29 cellular contexts compared by ENCODE assay signal in the genomic region with DNA sequence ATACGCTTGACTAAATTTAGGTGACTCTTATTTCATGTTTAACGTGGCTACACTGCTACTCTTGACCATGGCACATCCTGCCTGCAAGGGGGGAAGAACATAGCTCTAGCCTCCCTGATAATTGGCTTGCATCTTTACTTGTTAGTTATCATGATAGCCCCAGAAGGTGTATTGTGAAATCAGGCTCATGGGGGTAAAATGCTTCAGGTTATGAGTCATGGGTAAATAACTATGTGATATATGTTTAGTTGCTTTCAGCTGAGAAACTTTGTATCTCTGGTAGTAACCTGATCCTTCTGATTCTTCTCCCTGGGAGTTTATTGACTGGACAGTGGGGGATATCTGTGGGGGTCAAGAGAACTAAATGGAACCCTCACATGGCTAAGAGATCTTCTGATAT.
A peak's percentile ranks its signal among the peaks of the same experiment; 100 is the strongest.
DNase-seq lines count a peak whose midpoint lies in the region; ATAC-seq, FAIRE-seq and TF ChIP-seq lines count a peak whose summit lies in the region.
"Had no signal": no experiment of that assay in that cellular context is flagged by ENCODE, and none has a peak within 500 bp of the region (broad histone marks: within the 10 kb centered on the region; RNA-seq: fewer than 3 reads in every experiment).

No MANE protein-coding gene starts in this region.

- H3K9me3 Mint-ChIP-seq in activated CD4-positive, alpha-beta memory T cell treated with anti-CD3 and anti-CD28 coated beads for 36 hours, result peaks cover 8% of the 10 kb centered on the region
- peaks cover 9% of the 10 kb centered on the region for H3K9me3 Mint-ChIP-seq in activated naive CD4-positive, alpha-beta T cell treated with anti-CD3 and anti-CD28 coated beads, Interleukin-2, amount 10 ng/mL, durations not matched to agents 7 days and 5 days

- TF ChIP-seq CTCF in HEK293 (tag by site-specific recombination; IDR thresholded peaks at IDR 0.05) (no peak), bronchial epithelial cell (IDR thresholded peaks at IDR 0.05; ENCODE audit: insufficient read depth, low read length, severe bottlenecking) (no peak)

- H3K4me1 ChIP-seq in HEK293 (ENCODE audit: control insufficient read depth, insufficient read depth, low read length), result no peaks in the 10 kb centered on the region
- H3K4me1 ChIP-seq: BLaER1 treated with 17β-estradiol and CSF1 and Interleukin-3, amounts not matched to agents 10 nM and 100 nM; right atrium auricular region; SJSA1; upper lobe of left lung had no signal

- H3K27me3 Mint-ChIP-seq in activated CD4-positive, alpha-beta memory T cell treated with anti-CD3 and anti-CD28 coated beads for 36 hours, result no peaks in the 10 kb centered on the region
- no peaks in the 10 kb centered on the region for H3K27me3 Mint-ChIP-seq in activated naive CD4-positive, alpha-beta T cell treated with anti-CD3 and anti-CD28 coated beads, Interleukin-2, amount 10 ng/mL, durations not matched to agents 7 days and 5 days
- H3K27me3 Mint-ChIP-seq: dendritic cell treated with granulocyte-macrophage colony-stimulating factor and Interleukin-4, amounts not matched to agents 40 ng/mL and 50 ng/mL, for 4 days; natural killer cell treated with Interleukin-12 subunit alpha and Interleukin-12 subunit beta and Interleukin-15 and Interleukin-18, amount 100 ng/mL, for 72 hours; T-cell had no signal

- H3K4me3 Mint-ChIP-seq in activated CD4-positive, alpha-beta memory T cell treated with anti-CD3 and anti-CD28 coated beads for 36 hours, result no peak overlapping the region
- no peak overlapping the region for H3K4me3 Mint-ChIP-seq in activated naive CD4-positive, alpha-beta T cell treated with anti-CD3 and anti-CD28 coated beads, Interleukin-2, amount 10 ng/mL, durations not matched to agents 7 days and 5 days
- H3K4me3 Mint-ChIP-seq: dendritic cell treated with granulocyte-macrophage colony-stimulating factor and Interleukin-4, amounts not matched to agents 40 ng/mL and 50 ng/mL, for 4 days; natural killer cell treated with Interleukin-12 subunit alpha and Interleukin-12 subunit beta and Interleukin-15 and Interleukin-18, amount 100 ng/mL, for 72 hours; T-cell had no signal

- no peak overlapping the region for H3K27ac Mint-ChIP-seq in activated CD4-positive, alpha-beta memory T cell treated with anti-CD3 and anti-CD28 coated beads for 36 hours
- no peak overlapping the region for H3K27ac Mint-ChIP-seq in activated naive CD4-positive, alpha-beta T cell treated with anti-CD3 and anti-CD28 coated beads, Interleukin-2, amount 10 ng/mL, durations not matched to agents 7 days and 5 days
- H3K27ac Mint-ChIP-seq: dendritic cell treated with granulocyte-macrophage colony-stimulating factor and Interleukin-4, amounts not matched to agents 40 ng/mL and 50 ng/mL, for 4 days; natural killer cell treated with Interleukin-12 subunit alpha and Interleukin-12 subunit beta and Interleukin-15 and Interleukin-18, amount 100 ng/mL, for 72 hours; T-cell had no signal

- H3K36me3 ChIP-seq in HEK293 (ENCODE audit: control insufficient read depth in 2 of 2, insufficient read depth in 1 of 2, low read length in 2 of 2) (no peaks in the 10 kb centered on the region), bronchial epithelial cell (ENCODE audit: control insufficient read depth, insufficient read depth, low read length) (no peaks in the 10 kb centered on the region)
- H3K36me3 ChIP-seq: BLaER1 treated with 17β-estradiol and CSF1 and Interleukin-3, amounts not matched to agents 10 nM and 100 nM; right atrium auricular region; SJSA1; upper lobe of left lung had no signal

- H3K36me3 Mint-ChIP-seq in activated CD4-positive, alpha-beta memory T cell treated with anti-CD3 and anti-CD28 coated beads for 36 hours, result no peaks in the 10 kb centered on the region
- no peaks in the 10 kb centered on the region for H3K36me3 Mint-ChIP-seq in activated naive CD4-positive, alpha-beta T cell treated with anti-CD3 and anti-CD28 coated beads, Interleukin-2, amount 10 ng/mL, durations not matched to agents 7 days and 5 days
- H3K36me3 Mint-ChIP-seq: natural killer cell treated with Interleukin-12 subunit alpha and Interleukin-12 subunit beta and Interleukin-15 and Interleukin-18, amount 100 ng/mL, for 72 hours; T-cell had no signal

- POLR2A ChIA-PET in HEK293 (lab: Yijun Ruan, JAX), result no interaction called here
- POLR2A ChIA-PET in activated CD4-positive, alpha-beta memory T cell treated with anti-CD3 and anti-CD28 coated beads for 36 hours (lab: Charles Lee), result no interaction called here

- H3K27ac ChIP-seq in HEK293 (ENCODE audit: extremely low read depth, low read depth, low read length), result no peak overlapping the region
- H3K27ac ChIP-seq: BLaER1 treated with 17β-estradiol and CSF1 and Interleukin-3, amounts not matched to agents 10 nM and 100 nM; right atrium auricular region; SJSA1; upper lobe of left lung had no signal

- FAIRE-seq in bronchial epithelial cell (lab: Jason Lieb, UNC), result no peak
- FAIRE-seq: endometrium, GM12878, RCC 7860 had no signal

- intact Hi-C loops in activated CD4-positive, alpha-beta memory T cell treated with anti-CD3 and anti-CD28 coated beads for 36 hours (cut with micrococcal nuclease), result no loop called here

- no peaks in the 10 kb centered on the region for H3K27me3 ChIP-seq in bronchial epithelial cell (ENCODE audit: control insufficient read depth, insufficient read depth, low read length)
- H3K27me3 ChIP-seq: BLaER1 treated with 17β-estradiol and CSF1 and Interleukin-3, amounts not matched to agents 10 nM and 100 nM; right atrium auricular region; SJSA1; upper lobe of left lung had no signal

- H3K4me1 Mint-ChIP-seq in activated CD4-positive, alpha-beta memory T cell treated with anti-CD3 and anti-CD28 coated beads for 36 hours (ENCODE audit: low read depth), result no peaks in the 10 kb centered on the region
- no peaks in the 10 kb centered on the region for H3K4me1 Mint-ChIP-seq in activated naive CD4-positive, alpha-beta T cell treated with anti-CD3 and anti-CD28 coated beads, Interleukin-2, amount 10 ng/mL, durations not matched to agents 7 days and 5 days
- H3K4me1 Mint-ChIP-seq: T-cell had no signal

- ATAC-seq in GM18868 (IDR thresholded peaks at IDR 0.05; ENCODE audit: unreplicated experiment), result no peak
- ATAC-seq: GM12878; natural killer cell treated with Interleukin-12 subunit alpha and Interleukin-12 subunit beta and Interleukin-15 and Interleukin-18, amount 100 ng/mL, for 72 hours; T-cell had no signal

- H3K4me3 ChIP-seq in HEK293 (ENCODE audit: low read depth, low read length) (no peak overlapping the region), bronchial epithelial cell (ENCODE audit: low read depth, low read length) (no peak overlapping the region)
- H3K4me3 ChIP-seq: BLaER1 treated with 17β-estradiol and CSF1 and Interleukin-3, amounts not matched to agents 10 nM and 100 nM; GM12878; right atrium auricular region; SJSA1; upper lobe of left lung had no signal

- H3K9me3 ChIP-seq in HEK293 (ENCODE audit: control insufficient read depth, insufficient read depth, low read depth, low read length), result no peaks in the 10 kb centered on the region
- H3K9me3 ChIP-seq: right atrium auricular region, SJSA1, upper lobe of left lung had no signal

- DNase-seq in OCI-M1 (lab: John Stamatoyannopoulos, UW) (peak; percentile 43), bronchial epithelial cell (ENCODE audit: low read depth) (peak; percentile 58), kidney tubule cell (ENCODE audit: low spot score) (peak; percentile 41), A172 (ENCODE audit: low spot score) (no peak)
- DNase-seq in activated CD4-positive, alpha-beta memory T cell treated with anti-CD3 and anti-CD28 coated beads for 36 hours, result no peak
- no peak for DNase-seq in activated naive CD4-positive, alpha-beta T cell treated with anti-CD3 and anti-CD28 coated beads, Interleukin-2, amount 10 ng/mL, durations not matched to agents 7 days and 5 days
- DNase-seq: activated CD4-positive, alpha-beta T cell treated with anti-CD3 and anti-CD28 coated beads, Interleukin-2, amount 50 U/mL, for 4 hours; activated naive CD4-positive, alpha-beta T cell treated with anti-CD3 and anti-CD28 coated beads, Interleukin-2, amount 50 U/mL, for 16 hours; Calu3; central memory CD4-positive, alpha-beta T cell; HCEC 1CT; islet precursor cell; Kasumi-1; NCI-H1092 treated with DMSO at 0.1 percent for 48 hours; NCI-H1930; NCI-H69; stimulated activated CD4-positive, alpha-beta T cell treated with anti-CD3 and anti-CD28 coated beads, Interleukin-2, amount 100 ng/mL, for 48 hours; T-cell; upper lobe of left lung had no signal

- CTCF ChIA-PET in HEK293 (lab: Yijun Ruan, JAX), result no interaction called here
- CTCF ChIA-PET in activated CD4-positive, alpha-beta memory T cell treated with anti-CD3 and anti-CD28 coated beads for 36 hours (lab: Charles Lee), result no interaction called here
- CTCF ChIA-PET in activated naive CD4-positive, alpha-beta T cell treated with anti-CD3 and anti-CD28 coated beads, Interleukin-2, amount 10 ng/mL, durations not matched to agents 7 days and 5 days (lab: Charles Lee), result no interaction called here

TF ChIP-seq in HEK293, 187 proteins besides CTCF, POLR2A, EP300 and RAD21:
- no peak for TF ChIP-seq ZNF404 (tag by site-specific recombination; IDR thresholded peaks at IDR 0.05)
- TF ChIP-seq ZNF311 (tag by site-specific recombination; IDR thresholded peaks at IDR 0.05; ENCODE audit: borderline replicate concordance), result no peak
- TF ChIP-seq GLIS1 (tag by site-specific recombination; IDR thresholded peaks at IDR 0.05), result peak; percentile 91

Comparison
In these comparisons a context has a peak if more than half of its experiments do, and no peak if none do; other contexts are left out.
1. DNase-seq: peak in OCI-M1 (single experiment), bronchial epithelial cell (single experiment) and kidney tubule cell (single experiment); none in A172 (single experiment), activated CD4-positive, alpha-beta memory T cell treated with anti-CD3 and anti-CD28 coated beads for 36 hours (single experiment) and activated naive CD4-positive, alpha-beta T cell treated with anti-CD3 and anti-CD28 coated beads, Interleukin-2, amount 10 ng/mL, durations not matched to agents 7 days and 5 days (single experiment).